ENCODE assay signal across 1 cellular context in genomic region chr19:40585677-40586422, GRCh38.
A peak's percentile ranks its signal among the peaks of the same experiment; 100 is the strongest.
TF ChIP-seq lines count a peak whose summit lies in the region.

No MANE protein-coding gene starts in this region.

TF ChIP-seq in endothelial cell of umbilical vein, 7 proteins besides CTCF, POLR2A, EP300 and RAD21:
- TF ChIP-seq MYC (IDR thresholded peaks at IDR 0.05; ENCODE audit: low read depth, low read length) (no peak), JUN (IDR thresholded peaks at IDR 0.05; ENCODE audit: borderline replicate concordance, insufficient read depth, insufficient read length, low read depth) (peak; percentile 47), FOS (IDR thresholded peaks at IDR 0.05; ENCODE audit: borderline replicate concordance, insufficient read depth, low read length) (peak; percentile 17), POLR2AphosphoS5 (IDR thresholded peaks at IDR 0.05; ENCODE audit: insufficient read depth, low read depth, low read length) (peak; percentile 32)
